8 cellular contexts compared by ENCODE assay signal in genomic region chr16:10744370-10745030, GRCh38. TPM values are rescaled to one million over a fixed set of nuclear protein-coding genes. Genes with fewer than 3 reads are reported as not detected.
A peak's percentile ranks its signal among the peaks of the same experiment; 100 is the strongest.
DNase-seq lines count a peak whose midpoint lies in the region; ATAC-seq lines count a peak whose summit lies in the region.

No MANE protein-coding gene starts in this region.

- H3K4me3 ChIP-seq in skin epidermis: peak overlapping the region; percentile 41 to 56 (median 49)

- H3K27ac ChIP-seq in skin epidermis: peak overlapping the region in 20 of 21 experiments; percentile 47 to 100 (median 96)

- peak overlapping the region; percentile 95 for H3K27ac Mint-ChIP-seq in activated T-cell treated with anti-CD3 and anti-CD28 coated beads, Interleukin-2, amount 50 U/mL, for 72 hours
- peak overlapping the region; percentile 96 for H3K27ac Mint-ChIP-seq in activated T-helper 17 cell treated with anti-CD3 and anti-CD28 coated beads, Interleukin-2, amount 50 U/mL, for 72 hours

- no peaks in the 10 kb centered on the region for H3K9me3 Mint-ChIP-seq in activated T-cell treated with anti-CD3 and anti-CD28 coated beads, Interleukin-2, amount 50 U/mL, for 72 hours
- no peaks in the 10 kb centered on the region for H3K9me3 Mint-ChIP-seq in activated T-helper 17 cell treated with anti-CD3 and anti-CD28 coated beads, Interleukin-2, amount 50 U/mL, for 72 hours

- no peaks in the 10 kb centered on the region for H3K27me3 Mint-ChIP-seq in activated T-cell treated with anti-CD3 and anti-CD28 coated beads, Interleukin-2, amount 50 U/mL, for 72 hours (ENCODE audit: low read depth)
- H3K27me3 Mint-ChIP-seq in activated T-helper 17 cell treated with anti-CD3 and anti-CD28 coated beads, Interleukin-2, amount 50 U/mL, for 72 hours: no peaks in the 10 kb centered on the region

- peaks cover 56% of the 10 kb centered on the region for H3K4me1 Mint-ChIP-seq in activated T-cell treated with anti-CD3 and anti-CD28 coated beads, Interleukin-2, amount 50 U/mL, for 72 hours (ENCODE audit: low read depth)
- H3K4me1 Mint-ChIP-seq in activated T-helper 17 cell treated with anti-CD3 and anti-CD28 coated beads, Interleukin-2, amount 50 U/mL, for 72 hours: peaks cover 23% of the 10 kb centered on the region

- ATAC-seq in activated T-cell treated with anti-CD3 and anti-CD28 coated beads, Interleukin-2, amount 50 U/mL, for 72 hours (replicated peaks in 1 of 2): no peak
- no peak for ATAC-seq in activated T-helper 17 cell treated with anti-CD3 and anti-CD28 coated beads, Interleukin-2, amount 50 U/mL, for 72 hours (replicated peaks)
- no peak for ATAC-seq in HG03025 (IDR thresholded peaks at IDR 0.05; ENCODE audit: low FRiP score, unreplicated experiment)

- H3K4me3 Mint-ChIP-seq in activated T-cell treated with anti-CD3 and anti-CD28 coated beads, Interleukin-2, amount 50 U/mL, for 72 hours: peak overlapping the region; percentile 85 to 89
- H3K4me3 Mint-ChIP-seq in activated T-helper 17 cell treated with anti-CD3 and anti-CD28 coated beads, Interleukin-2, amount 50 U/mL, for 72 hours: peak overlapping the region; percentile 89

- no peak for DNase-seq in activated T-cell treated with anti-CD3 and anti-CD28 coated beads, Interleukin-2, amount 50 U/mL, for 72 hours
- DNase-seq in activated T-cell treated with anti-CD3 and anti-CD28 coated beads, Interleukin-2, amount 50 U/mL, for 1 hour: no peak
- DNase-seq in hepatic stellate cell (ENCODE audit: low spot score): peak; percentile 56
- DNase-seq in HK-2 (ENCODE audit: unreplicated experiment): no peak
- no peak for DNase-seq in UCSD-AML1 (lab: John Stamatoyannopoulos, UW; ENCODE audit: unreplicated experiment)

- H3K36me3 Mint-ChIP-seq in activated T-cell treated with anti-CD3 and anti-CD28 coated beads, Interleukin-2, amount 50 U/mL, for 72 hours (ENCODE audit: insufficient read depth in 2 of 2): peaks cover 3 to 4% of the 10 kb centered on the region in 2 donors
- peaks cover 56% of the 10 kb centered on the region for H3K36me3 Mint-ChIP-seq in activated T-helper 17 cell treated with anti-CD3 and anti-CD28 coated beads, Interleukin-2, amount 50 U/mL, for 72 hours (ENCODE audit: low read depth)

RNA-seq across cellular contexts. Expression of gene NUBP1, which starts 0.9 kb away (rescaled TPM):
- total RNA-seq in activated T-cell treated with anti-CD3 and anti-CD28 coated beads, Interleukin-2, amount 50 U/mL, for 72 hours: 10 to 100 TPM; 22.4 to 24.9 TPM
- total RNA-seq in activated T-helper 17 cell treated with anti-CD3 and anti-CD28 coated beads, Interleukin-2, amount 50 U/mL, for 72 hours: 10 to 100 TPM; 32.9 to 46.6 TPM

RNA-seq across cellular contexts. Expression of gene TEKT5, which starts 49.8 kb away (rescaled TPM):
- under 1 TPM in 1 of 2 donors, not detected in 1; 0.23 TPM for total RNA-seq in activated T-cell treated with anti-CD3 and anti-CD28 coated beads, Interleukin-2, amount 50 U/mL, for 72 hours
- 1 to 10 TPM in 1 of 2 donors, under 1 TPM in 1; 0.19 to 2.4 TPM for total RNA-seq in activated T-helper 17 cell treated with anti-CD3 and anti-CD28 coated beads, Interleukin-2, amount 50 U/mL, for 72 hours
